Comparison of ENCODE assay signal across 3 cellular contexts in the genomic region with DNA sequence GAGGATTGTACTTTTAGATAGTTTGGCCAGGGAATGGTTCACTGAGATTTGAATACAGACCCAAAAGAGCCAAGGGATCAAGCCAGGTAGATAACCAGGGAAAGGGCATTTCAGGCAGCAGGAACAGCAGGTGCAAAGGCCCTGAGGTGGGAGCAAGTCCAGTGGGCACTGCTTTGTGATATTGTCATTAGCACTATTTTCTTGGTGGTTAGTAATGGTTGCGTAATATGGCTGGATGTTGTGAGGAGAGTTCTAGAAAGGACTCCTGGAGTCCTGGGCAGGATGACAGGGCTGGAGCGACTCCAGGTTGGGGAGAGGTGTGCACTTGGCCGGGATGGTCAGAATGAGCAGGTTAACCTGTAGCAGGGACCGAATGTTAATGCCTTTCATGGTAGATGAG.
TF ChIP-seq lines count a peak whose summit lies in the region.

No MANE protein-coding gene starts in this region.

TF ChIP-seq in HEK293, 187 proteins besides CTCF, POLR2A, EP300 and RAD21:
- peak; percentile 95 for TF ChIP-seq ZNF623 (tag by site-specific recombination; IDR thresholded peaks at IDR 0.05)
- TF ChIP-seq, protein P1, sequence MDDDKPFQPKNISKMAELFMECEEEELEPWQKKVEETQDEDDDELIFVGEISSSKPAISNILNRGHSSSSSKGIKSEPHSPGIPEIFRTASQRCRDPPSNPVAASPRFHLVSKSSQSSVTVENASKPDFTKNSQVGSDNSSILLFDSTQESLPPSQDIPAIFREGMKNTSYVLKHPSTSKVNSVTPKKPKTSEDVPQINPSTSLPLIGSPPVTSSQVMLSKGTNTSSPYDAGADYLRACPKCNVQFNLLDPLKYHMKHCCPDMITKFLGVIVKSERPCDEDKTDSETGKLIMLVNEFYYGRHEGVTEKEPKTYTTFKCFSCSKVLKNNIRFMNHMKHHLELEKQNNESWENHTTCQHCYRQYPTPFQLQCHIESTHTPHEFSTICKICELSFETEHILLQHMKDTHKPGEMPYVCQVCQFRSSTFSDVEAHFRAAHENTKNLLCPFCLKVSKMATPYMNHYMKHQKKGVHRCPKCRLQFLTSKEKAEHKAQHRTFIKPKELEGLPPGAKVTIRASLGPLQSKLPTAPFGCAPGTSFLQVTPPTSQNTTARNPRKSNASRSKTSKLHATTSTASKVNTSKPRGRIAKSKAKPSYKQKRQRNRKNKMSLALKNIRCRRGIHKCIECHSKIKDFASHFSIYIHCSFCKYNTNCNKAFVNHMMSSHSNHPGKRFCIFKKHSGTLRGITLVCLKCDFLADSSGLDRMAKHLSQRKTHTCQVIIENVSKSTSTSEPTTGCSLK (tag by site-specific recombination; IDR thresholded peaks at IDR 0.05): no peak
- no peak for TF ChIP-seq ZNF560 (tag by site-specific recombination; IDR thresholded peaks at IDR 0.05; ENCODE audit: borderline replicate concordance)
- no peak for TF ChIP-seq ZNF24 (tag by site-specific recombination; IDR thresholded peaks at IDR 0.05)
- TF ChIP-seq ZNF610 (tag by site-specific recombination; IDR thresholded peaks at IDR 0.05; ENCODE audit: borderline replicate concordance): no peak
- TF ChIP-seq ZIC2 (tag by site-specific recombination; IDR thresholded peaks at IDR 0.05): no peak

TF ChIP-seq in K562, 482 proteins besides CTCF, POLR2A, EP300 and RAD21:
- TF ChIP-seq, protein P2, sequence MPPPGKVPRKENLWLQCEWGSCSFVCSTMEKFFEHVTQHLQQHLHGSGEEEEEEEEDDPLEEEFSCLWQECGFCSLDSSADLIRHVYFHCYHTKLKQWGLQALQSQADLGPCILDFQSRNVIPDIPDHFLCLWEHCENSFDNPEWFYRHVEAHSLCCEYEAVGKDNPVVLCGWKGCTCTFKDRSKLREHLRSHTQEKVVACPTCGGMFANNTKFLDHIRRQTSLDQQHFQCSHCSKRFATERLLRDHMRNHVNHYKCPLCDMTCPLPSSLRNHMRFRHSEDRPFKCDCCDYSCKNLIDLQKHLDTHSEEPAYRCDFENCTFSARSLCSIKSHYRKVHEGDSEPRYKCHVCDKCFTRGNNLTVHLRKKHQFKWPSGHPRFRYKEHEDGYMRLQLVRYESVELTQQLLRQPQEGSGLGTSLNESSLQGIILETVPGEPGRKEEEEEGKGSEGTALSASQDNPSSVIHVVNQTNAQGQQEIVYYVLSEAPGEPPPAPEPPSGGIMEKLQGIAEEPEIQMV (tag; conservative IDR thresholded peaks at IDR 0.05; ENCODE audit: low read depth): no peak
- TF ChIP-seq CEBPG (CRISPR knock-in tag; IDR thresholded peaks at IDR 0.05) (peak; percentile 67), CEBPG (tag; conservative IDR thresholded peaks at IDR 0.05 in 1 of 2, IDR thresholded peaks at IDR 0.05 in 1 of 2) (peak; percentile 81 to 91), CEBPB (tag; IDR thresholded peaks at IDR 0.05) (peak; percentile 96), MTA1 (IDR thresholded peaks at IDR 0.05; ENCODE audit: borderline replicate concordance) (no peak), RBM25 (IDR thresholded peaks at IDR 0.05; ENCODE audit: low read depth, low read length, severe bottlenecking) (peak; percentile 26), IRF9 (tag; IDR thresholded peaks at IDR 0.05) (peak; percentile 42; the same call in 1 of the 2 replicates)

TF ChIP-seq in HepG2, 621 proteins besides CTCF, POLR2A, EP300 and RAD21:
- TF ChIP-seq HOXA9 (CRISPR knock-in tag; IDR thresholded peaks at IDR 0.05; ENCODE audit: borderline replicate concordance) (no peak), TRIM22 (IDR thresholded peaks at IDR 0.05) (no peak), CEBPG (CRISPR knock-in tag; IDR thresholded peaks at IDR 0.05) (peak; percentile 26; the same call in 1 of the 2 replicates), ZNF629 (CRISPR knock-in tag; conservative IDR thresholded peaks at IDR 0.05) (no peak), CEBPB (IDR thresholded peaks at IDR 0.05; ENCODE audit: borderline replicate concordance, low read depth, low read length) (peak; percentile 85)
